ENCODE assay signal across 1 cellular context in the genomic region with DNA sequence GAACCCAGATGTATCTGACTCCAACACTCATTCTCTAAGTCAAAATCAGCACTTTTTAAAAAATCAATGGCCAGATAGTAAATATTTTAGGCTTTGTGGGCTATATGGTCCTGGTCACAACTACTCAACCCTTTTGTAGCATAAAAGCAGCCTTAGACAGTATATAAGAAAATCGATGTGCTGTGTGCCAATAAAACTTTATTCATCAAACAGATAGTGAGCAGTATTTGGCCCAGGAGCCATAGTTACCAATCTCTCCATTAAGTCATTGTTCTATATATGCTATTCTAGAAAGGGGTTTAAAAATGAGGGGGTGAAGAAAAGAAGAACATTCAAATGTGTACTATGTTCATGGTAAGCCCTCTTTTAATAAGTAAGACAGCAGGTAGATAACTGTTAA.
TF ChIP-seq lines count a peak whose summit lies in the region.

No MANE protein-coding gene starts in this region.

TF ChIP-seq in HepG2, 621 proteins besides CTCF, POLR2A, EP300 and RAD21 (continued from another document):
- TF ChIP-seq, protein P1, sequence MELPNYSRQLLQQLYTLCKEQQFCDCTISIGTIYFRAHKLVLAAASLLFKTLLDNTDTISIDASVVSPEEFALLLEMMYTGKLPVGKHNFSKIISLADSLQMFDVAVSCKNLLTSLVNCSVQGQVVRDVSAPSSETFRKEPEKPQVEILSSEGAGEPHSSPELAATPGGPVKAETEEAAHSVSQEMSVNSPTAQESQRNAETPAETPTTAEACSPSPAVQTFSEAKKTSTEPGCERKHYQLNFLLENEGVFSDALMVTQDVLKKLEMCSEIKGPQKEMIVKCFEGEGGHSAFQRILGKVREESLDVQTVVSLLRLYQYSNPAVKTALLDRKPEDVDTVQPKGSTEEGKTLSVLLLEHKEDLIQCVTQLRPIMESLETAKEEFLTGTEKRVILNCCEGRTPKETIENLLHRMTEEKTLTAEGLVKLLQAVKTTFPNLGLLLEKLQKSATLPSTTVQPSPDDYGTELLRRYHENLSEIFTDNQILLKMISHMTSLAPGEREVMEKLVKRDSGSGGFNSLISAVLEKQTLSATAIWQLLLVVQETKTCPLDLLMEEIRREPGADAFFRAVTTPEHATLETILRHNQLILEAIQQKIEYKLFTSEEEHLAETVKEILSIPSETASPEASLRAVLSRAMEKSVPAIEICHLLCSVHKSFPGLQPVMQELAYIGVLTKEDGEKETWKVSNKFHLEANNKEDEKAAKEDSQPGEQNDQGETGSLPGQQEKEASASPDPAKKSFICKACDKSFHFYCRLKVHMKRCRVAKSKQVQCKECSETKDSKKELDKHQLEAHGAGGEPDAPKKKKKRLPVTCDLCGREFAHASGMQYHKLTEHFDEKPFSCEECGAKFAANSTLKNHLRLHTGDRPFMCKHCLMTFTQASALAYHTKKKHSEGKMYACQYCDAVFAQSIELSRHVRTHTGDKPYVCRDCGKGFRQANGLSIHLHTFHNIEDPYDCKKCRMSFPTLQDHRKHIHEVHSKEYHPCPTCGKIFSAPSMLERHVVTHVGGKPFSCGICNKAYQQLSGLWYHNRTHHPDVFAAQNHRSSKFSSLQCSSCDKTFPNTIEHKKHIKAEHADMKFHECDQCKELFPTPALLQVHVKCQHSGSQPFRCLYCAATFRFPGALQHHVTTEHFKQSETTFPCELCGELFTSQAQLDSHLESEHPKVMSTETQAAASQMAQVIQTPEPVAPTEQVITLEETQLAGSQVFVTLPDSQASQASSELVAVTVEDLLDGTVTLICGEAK (IDR thresholded peaks at IDR 0.05), result peak; percentile 62; the same call in 1 of the 2 replicates
- TF ChIP-seq, protein P1 (CRISPR knock-in tag; IDR thresholded peaks at IDR 0.05), result peak; percentile 79; the same call in 1 of the 2 replicates
TF ChIP-seq in HepG2: peak in this region for 1.
